Comparison of ENCODE assay signal across 1 cellular context in genomic region chr10:110615057-110615630, GRCh38.
TF ChIP-seq lines count a peak whose summit lies in the region.

No MANE protein-coding gene starts in this region.

TF ChIP-seq in GM23338, 12 proteins besides CTCF, POLR2A, EP300 and RAD21:
- no peak for TF ChIP-seq CREB1 (CRISPR knock-in tag; IDR thresholded peaks at IDR 0.05; ENCODE audit: low read depth)
- no peak for TF ChIP-seq STAT1 (IDR thresholded peaks at IDR 0.05; ENCODE audit: unreplicated experiment)
- no peak for TF ChIP-seq JUNB (IDR thresholded peaks at IDR 0.05; ENCODE audit: unreplicated experiment)
- no peak for TF ChIP-seq REST (IDR thresholded peaks at IDR 0.05; ENCODE audit: unreplicated experiment)
- TF ChIP-seq ZNF331 (CRISPR knock-in tag; IDR thresholded peaks at IDR 0.05; ENCODE audit: low read depth), result no peak
- no peak for TF ChIP-seq ZNF462 (CRISPR knock-in tag; IDR thresholded peaks at IDR 0.05)
- no peak for TF ChIP-seq ZNF114 (CRISPR knock-in tag; IDR thresholded peaks at IDR 0.05)
- no peak for TF ChIP-seq ETS1 (IDR thresholded peaks at IDR 0.05)
